ENCODE assay signal across 8 cellular contexts in the genomic region with DNA sequence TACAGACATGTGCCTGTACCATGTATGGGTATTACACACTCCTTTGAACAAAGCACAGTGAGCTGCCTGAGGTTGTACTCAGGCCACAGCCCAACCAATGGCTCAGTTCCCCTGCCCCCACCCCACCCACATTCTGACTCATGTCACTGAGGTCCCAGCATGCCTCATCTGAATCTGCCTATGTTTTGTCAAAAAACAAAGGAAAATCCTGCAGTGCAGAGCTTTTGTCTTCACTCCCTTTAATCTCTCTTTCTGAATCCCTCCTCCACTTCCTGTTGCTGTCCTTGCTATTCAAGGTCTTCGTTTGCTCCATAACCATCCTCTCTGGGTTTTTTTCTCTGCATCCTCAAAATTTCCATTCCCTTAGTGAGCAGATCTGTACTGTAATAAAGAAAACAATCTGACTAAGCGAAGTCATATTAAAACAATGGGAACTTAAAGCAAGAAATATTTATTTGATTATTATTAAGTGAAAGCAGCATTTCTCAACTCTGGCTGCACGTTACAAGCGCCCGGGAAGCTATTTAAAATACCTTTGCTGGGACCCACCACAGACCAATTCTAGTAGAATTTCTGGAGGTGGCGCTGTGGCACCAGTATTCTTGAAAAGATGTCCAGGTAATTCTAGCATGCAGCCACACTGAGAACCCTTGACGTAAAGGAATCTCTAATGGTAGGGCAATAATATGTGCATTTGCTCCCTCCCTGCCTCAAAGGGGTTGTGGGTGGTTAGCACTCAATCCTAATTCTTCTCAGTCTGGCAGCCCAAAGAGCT. TPM values are rescaled to one million over a fixed set of nuclear protein-coding genes. Genes with fewer than 3 reads are reported as not detected.
DNase-seq lines count a peak whose midpoint lies in the region; ATAC-seq and TF ChIP-seq lines count a peak whose summit lies in the region.

No MANE protein-coding gene starts in this region.

- intact Hi-C loops in activated T-helper 2 cell treated with anti-CD3 and anti-CD28 coated beads, Interferon-gamma antibody, Interleukin-2, Interleukin-4, amounts not matched to agents 10 μg/mL and 5 μg/mL and 100 μg/mL, durations not matched to agents 14 hours and 24 hours and 36 hours (cut with micrococcal nuclease) = no loop called here
- intact Hi-C loops in spleen (cut with DNase I; ENCODE audit: low total_unique reads) (no loop called here), esophagus muscularis mucosa (cut with DNase I) (no loop called here)

- TF ChIP-seq CTCF in GM10248 (IDR thresholded peaks at IDR 0.05; ENCODE audit: control extremely low read depth, extremely low read depth, low read depth, missing control alignments) (peak; percentile 13), spleen (IDR thresholded peaks at IDR 0.05 in 8 of 11, conservative IDR thresholded peaks at IDR 0.05 in 3 of 11) (no peak), esophagus muscularis mucosa (IDR thresholded peaks at IDR 0.05) (no peak)

- peak overlapping the region; percentile 63 for H3K9ac ChIP-seq in HUES48 (ENCODE audit: low read depth, low read length)

- peaks cover 35% of the 10 kb centered on the region for H3K4me1 ChIP-seq in HUES48 (ENCODE audit: control insufficient read depth, insufficient read depth, low read length)
- no peaks in the 10 kb centered on the region for H3K4me1 ChIP-seq in spleen
- H3K4me1 ChIP-seq in esophagus muscularis mucosa = peaks cover 0 to 11% (median 0%) of the 10 kb centered on the region in 4 donors

- H3K4me3 ChIP-seq in HUES48 (ENCODE audit: low read depth, low read length) (peak overlapping the region; percentile 43; the same call in 1 of the 2 replicates), spleen (no peak overlapping the region), esophagus muscularis mucosa (no peak overlapping the region)

- H3K4me1 Mint-ChIP-seq in activated T-helper 2 cell treated with anti-CD3 and anti-CD28 coated beads, Interferon-gamma antibody, Interleukin-2, Interleukin-4, amounts not matched to agents 10 μg/mL and 5 μg/mL and 100 μg/mL, durations not matched to agents 14 hours and 24 hours and 36 hours (ENCODE audit: low read depth) = peaks cover 6% of the 10 kb centered on the region

- CTCF ChIA-PET in GM10248 (lab: Yijun Ruan, JAX) = interaction anchor here (0.7 to 6.6 kb wide), 13 partner anchors 8 to 686 kb away, joined by 3 to 49 read pairs (median 4); a partner anchor contains a TSS

- H3K27me3 Mint-ChIP-seq in activated T-helper 2 cell treated with anti-CD3 and anti-CD28 coated beads, Interferon-gamma antibody, Interleukin-2, Interleukin-4, amounts not matched to agents 10 μg/mL and 5 μg/mL and 100 μg/mL, durations not matched to agents 14 hours and 24 hours and 36 hours (ENCODE audit: low read depth) = no peaks in the 10 kb centered on the region

- WGBS in spleen, 5 donors = 41 to 53% (median 47%) methylated on average over 7 of the region's 7 CpGs
- WGBS in esophagus muscularis mucosa = 42% methylated on average over 7 of the region's 7 CpGs

- TF ChIP-seq POLR2A in spleen (IDR thresholded peaks at IDR 0.05) (no peak), esophagus muscularis mucosa (IDR thresholded peaks at IDR 0.05; ENCODE audit: low read depth) (no peak)

- no peaks in the 10 kb centered on the region for H3K9me3 ChIP-seq in HUES48 (ENCODE audit: control insufficient read depth, insufficient read depth, low read length)
- no peaks in the 10 kb centered on the region for H3K9me3 ChIP-seq in spleen
- H3K9me3 ChIP-seq in esophagus muscularis mucosa = no peaks in the 10 kb centered on the region

- no peak for TF ChIP-seq EP300 in esophagus muscularis mucosa (IDR thresholded peaks at IDR 0.05)

- no peak overlapping the region for H3K4me3 Mint-ChIP-seq in activated T-helper 2 cell treated with anti-CD3 and anti-CD28 coated beads, Interferon-gamma antibody, Interleukin-2, Interleukin-4, amounts not matched to agents 10 μg/mL and 5 μg/mL and 100 μg/mL, durations not matched to agents 14 hours and 24 hours and 36 hours (ENCODE audit: low read depth)

- peak overlapping the region; percentile 65 for H3K27ac Mint-ChIP-seq in activated T-helper 2 cell treated with anti-CD3 and anti-CD28 coated beads, Interferon-gamma antibody, Interleukin-2, Interleukin-4, amounts not matched to agents 10 μg/mL and 5 μg/mL and 100 μg/mL, durations not matched to agents 14 hours and 24 hours and 36 hours

- H3K36me3 Mint-ChIP-seq in activated T-helper 2 cell treated with anti-CD3 and anti-CD28 coated beads, Interferon-gamma antibody, Interleukin-2, Interleukin-4, amounts not matched to agents 10 μg/mL and 5 μg/mL and 100 μg/mL, durations not matched to agents 14 hours and 24 hours and 36 hours (ENCODE audit: low read depth) = no peaks in the 10 kb centered on the region

- H3K27me3 ChIP-seq in HUES48 (ENCODE audit: control insufficient read depth, insufficient read depth, low read length) = peaks cover 20% of the 10 kb centered on the region
- H3K27me3 ChIP-seq in spleen (replicated peaks in 1 of 7) = peaks cover 0 to 18% (median 11%) of the 10 kb centered on the region in 7 donors
- H3K27me3 ChIP-seq in esophagus muscularis mucosa = peaks cover 0 to 2% (median 0%) of the 10 kb centered on the region in 4 donors

- DNase-seq in GM10248 (ENCODE audit: extremely low spot score) (peak; percentile 5), kidney glomerular epithelial cell (lab: John Stamatoyannopoulos, UW) (peak; percentile 53), spleen (no peak), esophagus muscularis mucosa (ENCODE audit: extremely low spot score) (no peak)
- DNase-seq in activated T-helper 2 cell treated with anti-CD3 and anti-CD28 coated beads, Interferon-gamma antibody, Interleukin-2, Interleukin-4, amounts not matched to agents 10 μg/mL and 5 μg/mL and 100 μg/mL, durations not matched to agents 14 hours and 24 hours and 36 hours (ENCODE audit: low spot score) = no peak

- no peak for ATAC-seq in HG03025 (IDR thresholded peaks at IDR 0.05; ENCODE audit: low FRiP score, unreplicated experiment)
- no peak for ATAC-seq in HG02840 (IDR thresholded peaks at IDR 0.05; ENCODE audit: low FRiP score, unreplicated experiment)

- no peaks in the 10 kb centered on the region for H3K9me3 Mint-ChIP-seq in activated T-helper 2 cell treated with anti-CD3 and anti-CD28 coated beads, Interferon-gamma antibody, Interleukin-2, Interleukin-4, amounts not matched to agents 10 μg/mL and 5 μg/mL and 100 μg/mL, durations not matched to agents 14 hours and 24 hours and 36 hours

- POLR2A ChIA-PET in GM10248 (lab: Yijun Ruan, JAX) = no interaction called here

- H3K36me3 ChIP-seq in HUES48 (ENCODE audit: control insufficient read depth, insufficient read depth, low read length) (no peaks in the 10 kb centered on the region), spleen (no peaks in the 10 kb centered on the region), esophagus muscularis mucosa (no peaks in the 10 kb centered on the region)

- H3K27ac ChIP-seq in HUES48 (ENCODE audit: low read depth, low read length) = peak overlapping the region; percentile 93
- no peak overlapping the region for H3K27ac ChIP-seq in spleen
- H3K27ac ChIP-seq in esophagus muscularis mucosa (replicated peaks in 1 of 4) = no peak overlapping the region

RNA-seq across cellular contexts. Expression of a gene that starts 8.8 kb away (rescaled TPM):
- not detected in 2 replicates for total RNA-seq in activated T-helper 2 cell treated with anti-CD3 and anti-CD28 coated beads, Interferon-gamma antibody, Interleukin-2, Interleukin-4, amounts not matched to agents 10 μg/mL and 5 μg/mL and 100 μg/mL, durations not matched to agents 14 hours and 24 hours and 36 hours
- total RNA-seq in spleen (under 1 TPM in 2 of 7 donors, not detected in 5; 0.09 to 0.59 TPM), esophagus muscularis mucosa (not detected)
- polyA plus RNA-seq in spleen = not detected

Comparison
In these comparisons a context has a peak if more than half of its experiments do, and no peak if none do; other contexts are left out.
1. DNase-seq: peak in GM10248 (single experiment) and kidney glomerular epithelial cell (single experiment); none in activated T-helper 2 cell treated with anti-CD3 and anti-CD28 coated beads, Interferon-gamma antibody, Interleukin-2, Interleukin-4, amounts not matched to agents 10 μg/mL and 5 μg/mL and 100 μg/mL, durations not matched to agents 14 hours and 24 hours and 36 hours (single experiment), spleen (single experiment) and esophagus muscularis mucosa (single experiment).